16 cellular contexts compared by ENCODE assay signal in genomic region chr2:183195397-183195796, GRCh38.
A peak's percentile ranks its signal among the peaks of the same experiment; 100 is the strongest.
DNase-seq lines count a peak whose midpoint lies in the region; ATAC-seq, FAIRE-seq and TF ChIP-seq lines count a peak whose summit lies in the region.
"Had no signal": no experiment of that assay in that cellular context is flagged by ENCODE, and none has a peak within 500 bp of the region (broad histone marks: within the 10 kb centered on the region; RNA-seq: fewer than 3 reads in every experiment).

No MANE protein-coding gene starts in this region.

- no peak overlapping the region for H3K4me3 Mint-ChIP-seq in stimulated activated memory B cell treated with anti-CD40 and anti-IgM and Interleukin-4, amounts not matched to agents 10 μg/mL and 1 μg/mL and 100 μg/mL, for 72 hours
- no peak overlapping the region for H3K4me3 Mint-ChIP-seq in activated naive CD4-positive, alpha-beta T cell treated with anti-CD3 and anti-CD28 coated beads, Interleukin-2, amount 10 ng/mL, durations not matched to agents 7 days and 5 days
- H3K4me3 Mint-ChIP-seq: B cell; CD8-positive, alpha-beta T cell; H9 had no signal

- H3K27ac Mint-ChIP-seq in stimulated activated memory B cell treated with anti-CD40 and anti-IgM and Interleukin-4, amounts not matched to agents 10 μg/mL and 1 μg/mL and 100 μg/mL, for 72 hours: peak overlapping the region; percentile 19
- no peak overlapping the region for H3K27ac Mint-ChIP-seq in activated naive CD4-positive, alpha-beta T cell treated with anti-CD3 and anti-CD28 coated beads, Interleukin-2, amount 10 ng/mL, durations not matched to agents 7 days and 5 days
- H3K27ac Mint-ChIP-seq: B cell; CD8-positive, alpha-beta T cell had no signal

- FAIRE-seq in GM12892 (lab: Jason Lieb, UNC): no peak
- FAIRE-seq: GM18507, H1 had no signal

- CTCF ChIA-PET in activated naive CD4-positive, alpha-beta T cell treated with anti-CD3 and anti-CD28 coated beads, Interleukin-2, amount 10 ng/mL, durations not matched to agents 7 days and 5 days (lab: Charles Lee): interaction anchor here (1.7 kb wide), 1 partner anchor 53 kb away, joined by 3 read pairs; no protein-coding TSS in a partner anchor

- no peaks in the 10 kb centered on the region for H3K27me3 Mint-ChIP-seq in stimulated activated memory B cell treated with anti-CD40 and anti-IgM and Interleukin-4, amounts not matched to agents 10 μg/mL and 1 μg/mL and 100 μg/mL, for 72 hours
- H3K27me3 Mint-ChIP-seq in activated naive CD4-positive, alpha-beta T cell treated with anti-CD3 and anti-CD28 coated beads, Interleukin-2, amount 10 ng/mL, durations not matched to agents 7 days and 5 days: no peaks in the 10 kb centered on the region
- H3K27me3 Mint-ChIP-seq: B cell had no signal

- no peak for TF ChIP-seq POLR2A in GM12892 (IDR thresholded peaks at IDR 0.05; ENCODE audit: low read depth, low read length)

- no peak for DNase-seq in NCI-H1048 (lab: John Stamatoyannopoulos, UW)
- DNase-seq in DMS53 treated with DMSO at 0.1 percent for 48 hours (lab: John Stamatoyannopoulos, UW; ENCODE audit: unreplicated experiment): no peak
- DNase-seq in GM12892 (ENCODE audit: insufficient read length): no peak
- DNase-seq in activated naive CD4-positive, alpha-beta T cell treated with anti-CD3 and anti-CD28 coated beads, Interleukin-2, amount 10 ng/mL, durations not matched to agents 7 days and 5 days: no peak
- DNase-seq: Calu3; CD8-positive, alpha-beta T cell; DND-41; EL; H9 had no signal

- no peaks in the 10 kb centered on the region for H3K4me1 Mint-ChIP-seq in stimulated activated memory B cell treated with anti-CD40 and anti-IgM and Interleukin-4, amounts not matched to agents 10 μg/mL and 1 μg/mL and 100 μg/mL, for 72 hours
- no peaks in the 10 kb centered on the region for H3K4me1 Mint-ChIP-seq in activated naive CD4-positive, alpha-beta T cell treated with anti-CD3 and anti-CD28 coated beads, Interleukin-2, amount 10 ng/mL, durations not matched to agents 7 days and 5 days
- H3K4me1 Mint-ChIP-seq: B cell, H9 had no signal

- H3K36me3 Mint-ChIP-seq in stimulated activated memory B cell treated with anti-CD40 and anti-IgM and Interleukin-4, amounts not matched to agents 10 μg/mL and 1 μg/mL and 100 μg/mL, for 72 hours: peaks cover 60% of the 10 kb centered on the region
- H3K36me3 Mint-ChIP-seq in activated naive CD4-positive, alpha-beta T cell treated with anti-CD3 and anti-CD28 coated beads, Interleukin-2, amount 10 ng/mL, durations not matched to agents 7 days and 5 days: peaks cover 16% of the 10 kb centered on the region

- ATAC-seq in GM18858 (IDR thresholded peaks at IDR 0.05; ENCODE audit: unreplicated experiment): peak; percentile 41
- ATAC-seq in GM19372 (IDR thresholded peaks at IDR 0.05; ENCODE audit: low read depth, unreplicated experiment): peak; percentile 51
- peak; percentile 49 for ATAC-seq in HG03442 (IDR thresholded peaks at IDR 0.05; ENCODE audit: unreplicated experiment)
- ATAC-seq in stimulated activated memory B cell treated with anti-CD40 and anti-IgM and Interleukin-4, amounts not matched to agents 10 μg/mL and 1 μg/mL and 100 μg/mL, for 72 hours: peak; percentile 34
- ATAC-seq: CD8-positive, alpha-beta T cell had no signal

- no peaks in the 10 kb centered on the region for H3K9me3 Mint-ChIP-seq in stimulated activated memory B cell treated with anti-CD40 and anti-IgM and Interleukin-4, amounts not matched to agents 10 μg/mL and 1 μg/mL and 100 μg/mL, for 72 hours
- H3K9me3 Mint-ChIP-seq in activated naive CD4-positive, alpha-beta T cell treated with anti-CD3 and anti-CD28 coated beads, Interleukin-2, amount 10 ng/mL, durations not matched to agents 7 days and 5 days: no peaks in the 10 kb centered on the region
- H3K9me3 Mint-ChIP-seq: H9 had no signal
